Comparison of ENCODE assay signal across 8 cellular contexts in the genomic region with DNA sequence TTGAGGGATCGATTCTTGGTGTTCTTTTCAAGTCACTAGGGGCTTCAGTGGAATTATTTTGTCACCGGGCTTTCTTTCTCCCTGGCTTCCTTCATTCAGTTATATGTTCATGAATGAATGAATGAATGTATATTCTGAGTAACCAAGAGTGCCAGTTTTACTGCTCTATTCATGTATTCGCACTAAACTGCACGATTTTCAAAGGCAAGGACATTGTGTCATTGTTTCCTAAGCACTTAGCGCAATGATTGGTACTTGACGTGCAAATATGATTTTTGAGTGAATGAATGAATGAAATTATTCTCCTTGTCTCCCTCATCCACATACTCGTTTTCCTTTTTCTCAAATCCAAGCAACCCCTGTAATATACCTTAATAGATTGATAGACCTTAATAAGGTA. TPM values are rescaled to one million over a fixed set of nuclear protein-coding genes. Genes with fewer than 3 reads are reported as not detected.
DNase-seq lines count a peak whose midpoint lies in the region; ATAC-seq and TF ChIP-seq lines count a peak whose summit lies in the region.

No MANE protein-coding gene starts in this region.

- WGBS in gastroesophageal sphincter (ENCODE audit: low coverage in 1 of 2), 2 donors, result 66 to 74% methylated on average over 7 of the region's 7 CpGs
- WGBS in smooth muscle cell (ENCODE audit: low lambda C conversion rate), result 65% methylated on average over 7 of the region's 7 CpGs

- H3K4me1 ChIP-seq in gastroesophageal sphincter (peaks cover 0 to 14% (median 3%) of the 10 kb centered on the region in 3 donors), smooth muscle cell (ENCODE audit: low read depth) (peaks cover 14% of the 10 kb centered on the region)

- H3K27ac ChIP-seq in gastroesophageal sphincter, result peak overlapping the region in 2 of 4 donors; percentile 89
- H3K27ac ChIP-seq in smooth muscle cell (ENCODE audit: low read depth), result peak overlapping the region; percentile 68

- no peaks in the 10 kb centered on the region for H3K9me3 Mint-ChIP-seq in T-cell

- no peaks in the 10 kb centered on the region for H3K36me3 Mint-ChIP-seq in T-cell

- no peaks in the 10 kb centered on the region for H3F3A ChIP-seq in smooth muscle cell (ENCODE audit: low read depth)

- peak overlapping the region; percentile 80 for H3K9ac ChIP-seq in smooth muscle cell (ENCODE audit: low read depth)

- peak overlapping the region; percentile 85 for H3K4me2 ChIP-seq in smooth muscle cell

- no peaks in the 10 kb centered on the region for H3K27me3 Mint-ChIP-seq in T-cell

- H3K27ac Mint-ChIP-seq in T-cell, result peak overlapping the region; percentile 99

- H3K4me1 Mint-ChIP-seq in T-cell, result peaks cover 16 to 25% (median 20%) of the 10 kb centered on the region in 3 donors

- TF ChIP-seq CTCF in gastroesophageal sphincter (IDR thresholded peaks at IDR 0.05), result no peak
- no peak for TF ChIP-seq CTCF in smooth muscle cell (IDR thresholded peaks at IDR 0.05; ENCODE audit: borderline replicate concordance, insufficient read depth, poor library complexity, severe bottlenecking)

- CTCF ChIA-PET in T-cell (lab: Charles Lee), result interaction anchor here in 1 of 2 donors (0.5 to 0.9 kb wide), 2 partner anchors 40 to 560 kb away, joined by 3 read pairs; no protein-coding TSS in a partner anchor

- DNase-seq in NCI-H1436 (lab: John Stamatoyannopoulos, UW) (peak; percentile 3), NCI-H1436 treated with DMSO at 0.1 percent for 48 hours (lab: John Stamatoyannopoulos, UW) (no peak), T-cell (no peak), smooth muscle cell (lab: John Stamatoyannopoulos, UW; ENCODE audit: unreplicated experiment) (no peak), kidney glomerular epithelial cell (lab: John Stamatoyannopoulos, UW) (no peak)
- no peak for DNase-seq in stimulated activated CD4-positive, alpha-beta T cell treated with anti-CD3 and anti-CD28 coated beads, Interleukin-2, amount 100 ng/mL, for 24 hours

- H3K27me3 ChIP-seq in gastroesophageal sphincter (no peaks in the 10 kb centered on the region), smooth muscle cell (ENCODE audit: low read depth) (no peaks in the 10 kb centered on the region)

- no peaks in the 10 kb centered on the region for H3K9me3 ChIP-seq in gastroesophageal sphincter
- no peaks in the 10 kb centered on the region for H3K9me3 ChIP-seq in smooth muscle cell (replicated peaks; ENCODE audit: low read depth)

- H3K4me3 ChIP-seq in gastroesophageal sphincter (peak overlapping the region; percentile 68 to 77), smooth muscle cell (peak overlapping the region; percentile 68)

- H4K20me1 ChIP-seq in smooth muscle cell (ENCODE audit: low read depth), result no peaks in the 10 kb centered on the region

- peaks cover 16% of the 10 kb centered on the region for H3K79me2 ChIP-seq in smooth muscle cell (ENCODE audit: low read depth)

- ATAC-seq in T-cell (replicated peaks in 1 of 4) (no peak), gastroesophageal sphincter (no peak), HG02885 (IDR thresholded peaks at IDR 0.05; ENCODE audit: poor library complexity, unreplicated experiment) (no peak)

- H3K36me3 ChIP-seq in gastroesophageal sphincter, result no peaks in the 10 kb centered on the region
- no peaks in the 10 kb centered on the region for H3K36me3 ChIP-seq in smooth muscle cell (ENCODE audit: low read depth)

- POLR2A ChIA-PET in T-cell (lab: Charles Lee), result interaction anchor here in 1 of 2 donors (0.9 to 1.7 kb wide), 2 partner anchors 35 to 43 kb away, joined by 4 to 7 read pairs; a partner anchor contains a TSS

- no peak for TF ChIP-seq EP300 in gastroesophageal sphincter (IDR thresholded peaks at IDR 0.05)

- TF ChIP-seq POLR2A in gastroesophageal sphincter (IDR thresholded peaks at IDR 0.05), result no peak

- peak overlapping the region; percentile 97 for H2AFZ ChIP-seq in smooth muscle cell (ENCODE audit: low read depth)

- H3K4me3 Mint-ChIP-seq in T-cell, result peak overlapping the region; percentile 94 to 98 (median 97)

RNA-seq across cellular contexts. Expression of a gene that starts 0.8 kb away (rescaled TPM):
- 1 to 10 TPM; 4.1 to 6.2 (median 5.3) TPM for total RNA-seq in T-cell
- total RNA-seq in gastroesophageal sphincter, result 1 to 10 TPM; 1.6 to 7.6 (median 5.7) TPM
- 4.1 and 5.7 TPM in 2 replicates for total RNA-seq in smooth muscle cell
- 4.0 and 4.2 TPM in 2 replicates for polyA plus RNA-seq in smooth muscle cell

RNA-seq across cellular contexts. Expression of a gene that starts 34.8 kb away (rescaled TPM):
- 10 to 100 TPM; 50.1 to 61.4 (median 51.3) TPM for total RNA-seq in T-cell
- 100 to 1,000 TPM; 141 to 183 (median 160) TPM for total RNA-seq in gastroesophageal sphincter
- total RNA-seq in smooth muscle cell, result 260 and 299 TPM in 2 replicates
- polyA plus RNA-seq in smooth muscle cell, result 229 and 230 TPM in 2 replicates
